In genomic region chr6:43633002-43633401, GRCh38 we compare ENCODE assay signal across 3 cellular contexts. TPM values are rescaled to one million over a fixed set of nuclear protein-coding genes. Genes with fewer than 3 reads are reported as not detected.
"Had no signal": no experiment of that assay in that cellular context is flagged by ENCODE, and none has a peak within 500 bp of the region (broad histone marks: within the 10 kb centered on the region; RNA-seq: fewer than 3 reads in every experiment).

No MANE protein-coding gene starts in this region.

RNA-seq across cellular contexts. Expression of gene RSPH9, which starts 11.8 kb away (rescaled TPM):
- total RNA-seq: LHCN-M2, PC-9, SJSA1 had no signal
